In genomic region chr15:42549782-42550392, GRCh38 we compare ENCODE assay signal across 1 cellular context.
TF ChIP-seq lines count a peak whose summit lies in the region.

No MANE protein-coding gene starts in this region.

TF ChIP-seq in K562, 482 proteins besides CTCF, POLR2A, EP300 and RAD21 (continued from another document):
- TF ChIP-seq CLOCK (CRISPR knock-in tag; IDR thresholded peaks at IDR 0.05; ENCODE audit: borderline replicate concordance) (no peak), PRMT5 (CRISPR knock-in tag; IDR thresholded peaks at IDR 0.05) (no peak), CBX5 (IDR thresholded peaks at IDR 0.05; ENCODE audit: borderline replicate concordance, low read depth) (no peak), ZKSCAN1 (IDR thresholded peaks at IDR 0.05; ENCODE audit: low read depth, low read length) (no peak), TGIF2 (CRISPR knock-in tag; IDR thresholded peaks at IDR 0.05) (no peak), YY1 (IDR thresholded peaks at IDR 0.05; ENCODE audit: borderline replicate concordance in 1 of 3, control insufficient read depth in 1 of 3, extremely low read depth in 1 of 3, insufficient read depth in 3 of 3, insufficient read length in 1 of 3, insufficient replicate concordance in 2 of 3, low read depth in 1 of 3, low read length in 2 of 3) (no peak), ZNF134 (CRISPR knock-in tag; conservative IDR thresholded peaks at IDR 0.05) (no peak), NBN (IDR thresholded peaks at IDR 0.05; ENCODE audit: low read depth) (no peak), ZNF133 (CRISPR knock-in tag; IDR thresholded peaks at IDR 0.05) (no peak), ZNF121 (CRISPR knock-in tag; conservative IDR thresholded peaks at IDR 0.05) (peak; percentile 60), ZNF780A (CRISPR knock-in tag; IDR thresholded peaks at IDR 0.05) (no peak), SAFB2 (IDR thresholded peaks at IDR 0.05; ENCODE audit: borderline replicate concordance, low read depth, low read length, severe bottlenecking) (no peak), ZMIZ1 (IDR thresholded peaks at IDR 0.05; ENCODE audit: low read depth in 2 of 2, low read length in 2 of 2) (no peak)
